ENCODE assay signal across 30 cellular contexts in genomic region chr20:59573837-59574236, GRCh38. TPM values are rescaled to one million over a fixed set of nuclear protein-coding genes. Genes with fewer than 3 reads are reported as not detected.
"Had no signal": no experiment of that assay in that cellular context is flagged by ENCODE, and none has a peak within 500 bp of the region (broad histone marks: within the 10 kb centered on the region; RNA-seq: fewer than 3 reads in every experiment).

No MANE protein-coding gene starts in this region.

- H3K9me3 ChIP-seq: ascending aorta, body of pancreas, SJCRH30 had no signal

- FAIRE-seq: bronchial epithelial cell had no signal

- H3K4me3 Mint-ChIP-seq: activated CD8-positive, alpha-beta T cell treated with anti-CD3 and anti-CD28 coated beads for 36 hours; activated naive CD8-positive, alpha-beta T cell treated with anti-CD3 and anti-CD28 coated beads, Interleukin-2, amount 50 U/mL, for 24 hours; activated T-cell treated with anti-CD3 and anti-CD28 coated beads, Interleukin-2, amount 50 U/mL, for 24 hours; activated T-helper 1 cell treated with anti-CD3 and anti-CD28 coated beads, Interleukin-12 subunit alpha, Interleukin-12 subunit beta, Interleukin-2, Interleukin-4 antibody, amounts not matched to agents 30 ng/mL and 10 ng/mL and 1 ng/mL, durations not matched to agents 14 hours and 24 hours and 36 hours; central memory CD8-positive, alpha-beta T cell; T-helper 1 cell treated with Interleukin-12 subunit alpha and Interleukin-12 subunit beta and Interleukin-4 antibody, amounts not matched to agents 30 μg/mL and 1 μg/mL, for 36 hours had no signal

- H3K27ac Mint-ChIP-seq: activated CD8-positive, alpha-beta T cell treated with anti-CD3 and anti-CD28 coated beads for 36 hours; activated naive CD4-positive, alpha-beta T cell treated with anti-CD3 and anti-CD28 coated beads, Interleukin-2, amount 50 U/mL, for 72 hours; activated naive CD8-positive, alpha-beta T cell treated with anti-CD3 and anti-CD28 coated beads, Interleukin-2, amount 50 U/mL, for 24 hours; activated T-cell treated with anti-CD3 and anti-CD28 coated beads, Interleukin-2, amount 50 U/mL, for 24 hours; activated T-helper 1 cell treated with anti-CD3 and anti-CD28 coated beads, Interleukin-12 subunit alpha, Interleukin-12 subunit beta, Interleukin-2, Interleukin-4 antibody, amounts not matched to agents 30 ng/mL and 10 ng/mL and 1 ng/mL, durations not matched to agents 14 hours and 24 hours and 36 hours; T-helper 1 cell treated with Interleukin-12 subunit alpha and Interleukin-12 subunit beta and Interleukin-4 antibody, amounts not matched to agents 30 μg/mL and 1 μg/mL, for 36 hours had no signal

- H3K4me1 Mint-ChIP-seq: central memory CD8-positive, alpha-beta T cell had no signal

- H3K4me3 ChIP-seq: ascending aorta, body of pancreas, SJCRH30 had no signal

- H3K36me3 Mint-ChIP-seq: activated naive CD4-positive, alpha-beta T cell treated with anti-CD3 and anti-CD28 coated beads, Interleukin-2, amount 50 U/mL, for 72 hours had no signal

- H3K27ac ChIP-seq: ascending aorta, body of pancreas, SJCRH30 had no signal

- H3K9me3 Mint-ChIP-seq: activated CD8-positive, alpha-beta T cell treated with anti-CD3 and anti-CD28 coated beads for 36 hours; activated naive CD4-positive, alpha-beta T cell treated with anti-CD3 and anti-CD28 coated beads, Interleukin-2, amount 50 U/mL, for 72 hours; activated naive CD8-positive, alpha-beta T cell treated with anti-CD3 and anti-CD28 coated beads, Interleukin-2, amount 50 U/mL, for 24 hours; activated T-cell treated with anti-CD3 and anti-CD28 coated beads, Interleukin-2, amount 50 U/mL, for 24 hours; activated T-helper 1 cell treated with anti-CD3 and anti-CD28 coated beads, Interleukin-12 subunit alpha, Interleukin-12 subunit beta, Interleukin-2, Interleukin-4 antibody, amounts not matched to agents 30 ng/mL and 10 ng/mL and 1 ng/mL, durations not matched to agents 14 hours and 24 hours and 36 hours; central memory CD8-positive, alpha-beta T cell; T-helper 1 cell treated with Interleukin-12 subunit alpha and Interleukin-12 subunit beta and Interleukin-4 antibody, amounts not matched to agents 30 μg/mL and 1 μg/mL, for 36 hours had no signal

- H3K4me1 ChIP-seq: ascending aorta, SJCRH30 had no signal

- ATAC-seq: activated CD4-positive, CD25-positive, alpha-beta regulatory T cell treated with anti-CD3 and anti-CD28 coated beads, Interleukin-2, amount 50 U/mL, for 24 hours; activated CD8-positive, alpha-beta T cell treated with anti-CD3 and anti-CD28 coated beads for 36 hours; activated naive CD4-positive, alpha-beta T cell treated with anti-CD3 and anti-CD28 coated beads, Interleukin-2, amount 50 U/mL, for 72 hours; activated naive CD8-positive, alpha-beta T cell treated with anti-CD3 and anti-CD28 coated beads, Interleukin-2, amount 50 U/mL, for 24 hours; body of pancreas; Panc1 had no signal

- DNase-seq: activated CD4-positive, alpha-beta T cell treated with anti-CD3 and anti-CD28 coated beads for 4 hours; activated CD8-positive, alpha-beta T cell treated with anti-CD3 and anti-CD28 coated beads for 36 hours; activated effector memory CD4-positive, alpha-beta T cell treated with Interleukin-2 at 50 U/mL for 16 hours; activated naive CD4-positive, alpha-beta T cell treated with Interleukin-2 at 50 U/mL for 16 hours; activated naive CD8-positive, alpha-beta T cell treated with anti-CD3 and anti-CD28 coated beads, Interleukin-2, amount 50 U/mL, for 24 hours; activated T-cell treated with anti-CD3 and anti-CD28 coated beads, Interleukin-2, amount 50 U/mL, for 24 hours; amniotic stem cell; body of pancreas; Karpas-422; MM.1S; NCI-H1105; NCI-H1436; NCI-H1694 treated with DMSO at 0.1 percent for 48 hours; NCI-H2029 treated with DMSO at 0.1 percent for 48 hours; NCI-H345; NCI-H510A; NCI-H526 treated with DMSO at 0.1 percent for 48 hours; NCI-H82; OCI-M1; Right ventricle myocardium superior; RPMI8226; SJCRH30 had no signal

- H3K36me3 ChIP-seq: ascending aorta, SJCRH30 had no signal

RNA-seq across cellular contexts. Expression of gene PHACTR3, which starts 30.5 kb away (rescaled TPM):
- total RNA-seq: activated CD8-positive, alpha-beta T cell treated with anti-CD3 and anti-CD28 coated beads for 36 hours; activated naive CD4-positive, alpha-beta T cell treated with anti-CD3 and anti-CD28 coated beads, Interleukin-2, amount 50 U/mL, for 72 hours; activated T-helper 1 cell treated with anti-CD3 and anti-CD28 coated beads, Interleukin-12 subunit alpha, Interleukin-12 subunit beta, Interleukin-2, Interleukin-4 antibody, amounts not matched to agents 30 ng/mL and 10 ng/mL and 1 ng/mL, durations not matched to agents 14 hours and 24 hours and 36 hours; ascending aorta; SJCRH30 had no signal
